ENCODE assay signal across 7 cellular contexts in the genomic region with DNA sequence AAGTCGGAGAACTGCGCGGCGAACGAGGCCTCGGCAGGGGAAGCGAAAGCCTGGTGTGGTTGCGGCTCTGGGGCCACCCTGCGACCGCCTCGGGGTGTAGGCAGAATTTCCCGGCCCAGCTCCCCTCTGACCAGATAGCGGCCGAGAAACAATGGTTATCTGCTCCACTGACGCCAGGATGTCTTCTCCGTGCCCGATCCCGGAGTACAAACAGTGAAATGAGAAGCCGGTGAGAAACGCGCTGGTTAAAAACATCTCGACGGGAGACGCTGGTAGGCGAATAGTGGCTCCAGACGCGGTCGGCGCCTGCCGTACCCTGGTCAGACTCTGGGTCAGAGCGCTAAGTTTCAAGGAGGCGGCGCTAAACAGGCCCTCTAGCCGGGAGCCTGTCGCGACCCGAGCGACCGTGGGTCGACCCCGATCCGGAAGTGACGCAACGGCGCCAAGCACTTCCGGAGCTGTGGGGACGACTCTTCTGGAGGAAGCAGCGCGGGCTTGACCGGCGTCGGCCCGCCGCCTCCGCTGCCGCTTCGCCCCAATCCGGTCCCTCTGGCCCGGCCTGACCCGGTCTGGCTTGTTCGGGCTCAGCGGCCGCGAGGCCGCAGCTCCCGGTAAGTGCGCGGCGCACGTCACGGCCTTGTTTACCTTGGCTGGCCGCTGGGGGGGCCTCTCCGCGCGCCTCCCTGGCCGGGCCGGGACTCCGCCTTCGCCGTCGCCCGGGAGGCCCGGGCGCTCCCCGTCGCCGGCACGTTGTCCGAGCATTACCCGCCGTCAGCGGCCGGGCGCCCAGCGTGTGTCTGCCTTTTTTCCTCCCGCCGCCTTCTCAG. TPM values are rescaled to one million over a fixed set of nuclear protein-coding genes. Genes with fewer than 3 reads are reported as not detected.
DNase-seq lines count a peak whose midpoint lies in the region; ATAC-seq and TF ChIP-seq lines count a peak whose summit lies in the region.

TSS of gene ARIH2 (plus strand) at position 455 of the 827 bp plus-strand sequence. CDS start 8,717 bp downstream, outside the sequence.

- peak within 1 kb of the TSS; percentile 85 for H3K4me2 ChIP-seq in hepatocyte

- WGBS in hepatocyte (ENCODE audit: low lambda C conversion rate, missing lambda C conversion rate), result 1% methylated on average over 86 of the region's 97 CpGs

- peaks cover 17% of the 10 kb centered on the region for H4K20me1 ChIP-seq in hepatocyte (ENCODE audit: insufficient read depth, poor library complexity, severe bottlenecking)

- no peaks in the 10 kb centered on the region for H3K27me3 ChIP-seq in hepatocyte

- peak; percentile 90 for TF ChIP-seq POLR2A in GM15510 (IDR thresholded peaks at IDR 0.05; ENCODE audit: borderline replicate concordance, extremely low read depth, insufficient read length)

- ATAC-seq in HG02840 (IDR thresholded peaks at IDR 0.05; ENCODE audit: low FRiP score, unreplicated experiment), result peak; percentile 74

- H3K9me3 ChIP-seq in hepatocyte (ENCODE audit: low read depth), result no peaks in the 10 kb centered on the region

- H3K9me2 ChIP-seq in hepatocyte (replicated peaks; ENCODE audit: insufficient read depth), result no peaks in the 10 kb centered on the region

- H3K79me2 ChIP-seq in hepatocyte, result peaks cover 60% of the 10 kb centered on the region

- in situ Hi-C loops in astrocyte of the cerebellum (cut with HindIII; ENCODE audit: low sequenced_read_pairs), result no loop called here

- TF ChIP-seq CTCF in astrocyte of the cerebellum (IDR thresholded peaks at IDR 0.05; ENCODE audit: low read depth, low read length, missing control alignments), result peak; percentile 12
- no peak for TF ChIP-seq CTCF in hepatocyte (IDR thresholded peaks at IDR 0.05; ENCODE audit: poor library complexity)
- TF ChIP-seq CTCF in retinal pigment epithelial cell (conservative IDR thresholded peaks at IDR 0.05; ENCODE audit: low read depth, low read length), result peak; percentile 13

- H3K4me3 ChIP-seq in astrocyte of the cerebellum (ENCODE audit: low read depth, low read length) (peak within 1 kb of the TSS; percentile 54), hepatocyte (peak within 1 kb of the TSS; percentile 61), retinal pigment epithelial cell (ENCODE audit: low read length) (peak within 1 kb of the TSS; percentile 80)

- H2AFZ ChIP-seq in hepatocyte, result peak within 1 kb of the TSS; percentile 70

- peaks cover 11% of the 10 kb centered on the region for H3K4me1 ChIP-seq in hepatocyte (ENCODE audit: insufficient read depth)

- peak within 1 kb of the TSS; percentile 95 for H3K27ac ChIP-seq in hepatocyte

- DNase-seq in NCI-H146 treated with DMSO at 0.1 percent for 48 hours (lab: John Stamatoyannopoulos, UW; ENCODE audit: unreplicated experiment) (peak; percentile 46), T-helper 22 cell (ENCODE audit: low read depth) (peak; percentile 82), astrocyte of the cerebellum (ENCODE audit: low read depth) (peak; percentile 78), hepatocyte (ENCODE audit: low spot score) (peak; percentile 96), retinal pigment epithelial cell (ENCODE audit: low read depth) (peak; percentile 83)

- no peaks in the 10 kb centered on the region for H3K36me3 ChIP-seq in hepatocyte (replicated peaks; ENCODE audit: insufficient read depth, low read depth)

RNA-seq across cellular contexts. Expression of gene ARIH2, which starts in this region (rescaled TPM):
- 58.7 and 60.9 TPM in 2 replicates for total RNA-seq in hepatocyte
- polyA plus RNA-seq in hepatocyte, result 41.7 and 45.3 TPM in 2 replicates

Comparison
In these comparisons a context has a peak if more than half of its experiments do, and no peak if none do; other contexts are left out.
1. Peak in every context shown above with its lines: DNase-seq, ATAC-seq, H3K4me3 ChIP-seq and H3K27ac ChIP-seq.
2. DNase-seq: peak in every context shown above with its lines; median percentile 96 in hepatocyte; 83 in retinal pigment epithelial cell; 82 in T-helper 22 cell; 78 in astrocyte of the cerebellum; 46 in NCI-H146 treated with DMSO at 0.1 percent for 48 hours.